Comparison of ENCODE assay signal across 1 cellular context in the genomic region with DNA sequence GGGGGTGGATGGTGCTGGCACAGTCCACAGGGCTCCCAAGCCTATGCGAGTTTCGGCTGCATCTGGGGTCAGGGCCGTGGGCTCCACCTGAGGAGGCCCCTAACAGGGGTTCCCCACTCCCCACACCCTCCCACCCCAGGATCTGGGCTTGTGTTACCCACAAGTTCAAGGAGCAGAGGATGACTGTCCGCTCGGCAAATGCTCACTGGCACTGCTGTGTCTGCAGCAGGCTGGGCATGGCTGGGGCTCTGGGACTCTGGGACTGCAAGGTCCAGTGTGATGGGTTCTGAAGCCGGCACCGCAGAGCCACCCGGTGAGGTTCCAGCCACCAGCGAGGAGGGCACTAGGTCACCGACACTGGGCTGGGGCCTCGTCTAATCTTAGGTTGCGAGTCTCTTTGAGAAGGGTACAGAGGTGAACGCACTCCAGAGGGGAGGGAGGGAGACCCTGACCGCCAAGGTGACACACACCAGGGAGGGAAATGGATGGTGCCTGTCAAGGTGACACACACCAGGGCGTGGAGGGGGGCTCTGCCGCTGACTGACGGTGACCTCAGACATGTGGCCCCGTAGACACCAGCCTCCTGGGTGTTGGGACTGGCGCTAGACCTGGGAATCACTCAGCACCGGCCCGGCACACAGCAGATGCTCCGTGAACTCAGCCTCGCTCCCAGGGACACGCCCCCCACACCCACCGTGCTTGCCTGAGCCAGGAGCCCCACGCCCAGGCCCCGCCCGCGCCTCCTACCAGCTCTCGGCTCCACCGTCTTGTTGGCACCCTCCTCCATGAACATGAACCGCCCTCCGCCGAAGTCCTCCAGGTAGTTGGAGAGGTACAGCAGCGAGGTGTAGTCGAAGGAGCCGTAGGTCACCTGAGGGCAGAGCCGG.
TF ChIP-seq lines count a peak whose summit lies in the region.

No MANE protein-coding gene starts in this region.

TF ChIP-seq in GM23338, 12 proteins besides CTCF, POLR2A, EP300 and RAD21:
- TF ChIP-seq EZH2 (IDR thresholded peaks at IDR 0.05; ENCODE audit: low read depth, unreplicated experiment), result no peak
- no peak for TF ChIP-seq ZNF114 (CRISPR knock-in tag; IDR thresholded peaks at IDR 0.05)
- no peak for TF ChIP-seq POLR2AphosphoS5 (IDR thresholded peaks at IDR 0.05; ENCODE audit: low read depth)
- no peak for TF ChIP-seq NANOG (IDR thresholded peaks at IDR 0.05; ENCODE audit: borderline replicate concordance)
- no peak for TF ChIP-seq JUNB (IDR thresholded peaks at IDR 0.05; ENCODE audit: unreplicated experiment)
- no peak for TF ChIP-seq EZH2phosphoT487 (IDR thresholded peaks at IDR 0.05; ENCODE audit: unreplicated experiment)
- TF ChIP-seq, protein P1, sequence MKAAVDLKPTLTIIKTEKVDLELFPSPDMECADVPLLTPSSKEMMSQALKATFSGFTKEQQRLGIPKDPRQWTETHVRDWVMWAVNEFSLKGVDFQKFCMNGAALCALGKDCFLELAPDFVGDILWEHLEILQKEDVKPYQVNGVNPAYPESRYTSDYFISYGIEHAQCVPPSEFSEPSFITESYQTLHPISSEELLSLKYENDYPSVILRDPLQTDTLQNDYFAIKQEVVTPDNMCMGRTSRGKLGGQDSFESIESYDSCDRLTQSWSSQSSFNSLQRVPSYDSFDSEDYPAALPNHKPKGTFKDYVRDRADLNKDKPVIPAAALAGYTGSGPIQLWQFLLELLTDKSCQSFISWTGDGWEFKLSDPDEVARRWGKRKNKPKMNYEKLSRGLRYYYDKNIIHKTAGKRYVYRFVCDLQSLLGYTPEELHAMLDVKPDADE (IDR thresholded peaks at IDR 0.05), result no peak
- TF ChIP-seq ZNF331 (CRISPR knock-in tag; IDR thresholded peaks at IDR 0.05; ENCODE audit: low read depth), result no peak
- no peak for TF ChIP-seq CREB1 (CRISPR knock-in tag; IDR thresholded peaks at IDR 0.05; ENCODE audit: low read depth)
- TF ChIP-seq, protein P2, sequence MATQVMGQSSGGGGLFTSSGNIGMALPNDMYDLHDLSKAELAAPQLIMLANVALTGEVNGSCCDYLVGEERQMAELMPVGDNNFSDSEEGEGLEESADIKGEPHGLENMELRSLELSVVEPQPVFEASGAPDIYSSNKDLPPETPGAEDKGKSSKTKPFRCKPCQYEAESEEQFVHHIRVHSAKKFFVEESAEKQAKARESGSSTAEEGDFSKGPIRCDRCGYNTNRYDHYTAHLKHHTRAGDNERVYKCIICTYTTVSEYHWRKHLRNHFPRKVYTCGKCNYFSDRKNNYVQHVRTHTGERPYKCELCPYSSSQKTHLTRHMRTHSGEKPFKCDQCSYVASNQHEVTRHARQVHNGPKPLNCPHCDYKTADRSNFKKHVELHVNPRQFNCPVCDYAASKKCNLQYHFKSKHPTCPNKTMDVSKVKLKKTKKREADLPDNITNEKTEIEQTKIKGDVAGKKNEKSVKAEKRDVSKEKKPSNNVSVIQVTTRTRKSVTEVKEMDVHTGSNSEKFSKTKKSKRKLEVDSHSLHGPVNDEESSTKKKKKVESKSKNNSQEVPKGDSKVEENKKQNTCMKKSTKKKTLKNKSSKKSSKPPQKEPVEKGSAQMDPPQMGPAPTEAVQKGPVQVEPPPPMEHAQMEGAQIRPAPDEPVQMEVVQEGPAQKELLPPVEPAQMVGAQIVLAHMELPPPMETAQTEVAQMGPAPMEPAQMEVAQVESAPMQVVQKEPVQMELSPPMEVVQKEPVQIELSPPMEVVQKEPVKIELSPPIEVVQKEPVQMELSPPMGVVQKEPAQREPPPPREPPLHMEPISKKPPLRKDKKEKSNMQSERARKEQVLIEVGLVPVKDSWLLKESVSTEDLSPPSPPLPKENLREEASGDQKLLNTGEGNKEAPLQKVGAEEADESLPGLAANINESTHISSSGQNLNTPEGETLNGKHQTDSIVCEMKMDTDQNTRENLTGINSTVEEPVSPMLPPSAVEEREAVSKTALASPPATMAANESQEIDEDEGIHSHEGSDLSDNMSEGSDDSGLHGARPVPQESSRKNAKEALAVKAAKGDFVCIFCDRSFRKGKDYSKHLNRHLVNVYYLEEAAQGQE (IDR thresholded peaks at IDR 0.05; ENCODE audit: unreplicated experiment), result no peak
- TF ChIP-seq, protein P3, sequence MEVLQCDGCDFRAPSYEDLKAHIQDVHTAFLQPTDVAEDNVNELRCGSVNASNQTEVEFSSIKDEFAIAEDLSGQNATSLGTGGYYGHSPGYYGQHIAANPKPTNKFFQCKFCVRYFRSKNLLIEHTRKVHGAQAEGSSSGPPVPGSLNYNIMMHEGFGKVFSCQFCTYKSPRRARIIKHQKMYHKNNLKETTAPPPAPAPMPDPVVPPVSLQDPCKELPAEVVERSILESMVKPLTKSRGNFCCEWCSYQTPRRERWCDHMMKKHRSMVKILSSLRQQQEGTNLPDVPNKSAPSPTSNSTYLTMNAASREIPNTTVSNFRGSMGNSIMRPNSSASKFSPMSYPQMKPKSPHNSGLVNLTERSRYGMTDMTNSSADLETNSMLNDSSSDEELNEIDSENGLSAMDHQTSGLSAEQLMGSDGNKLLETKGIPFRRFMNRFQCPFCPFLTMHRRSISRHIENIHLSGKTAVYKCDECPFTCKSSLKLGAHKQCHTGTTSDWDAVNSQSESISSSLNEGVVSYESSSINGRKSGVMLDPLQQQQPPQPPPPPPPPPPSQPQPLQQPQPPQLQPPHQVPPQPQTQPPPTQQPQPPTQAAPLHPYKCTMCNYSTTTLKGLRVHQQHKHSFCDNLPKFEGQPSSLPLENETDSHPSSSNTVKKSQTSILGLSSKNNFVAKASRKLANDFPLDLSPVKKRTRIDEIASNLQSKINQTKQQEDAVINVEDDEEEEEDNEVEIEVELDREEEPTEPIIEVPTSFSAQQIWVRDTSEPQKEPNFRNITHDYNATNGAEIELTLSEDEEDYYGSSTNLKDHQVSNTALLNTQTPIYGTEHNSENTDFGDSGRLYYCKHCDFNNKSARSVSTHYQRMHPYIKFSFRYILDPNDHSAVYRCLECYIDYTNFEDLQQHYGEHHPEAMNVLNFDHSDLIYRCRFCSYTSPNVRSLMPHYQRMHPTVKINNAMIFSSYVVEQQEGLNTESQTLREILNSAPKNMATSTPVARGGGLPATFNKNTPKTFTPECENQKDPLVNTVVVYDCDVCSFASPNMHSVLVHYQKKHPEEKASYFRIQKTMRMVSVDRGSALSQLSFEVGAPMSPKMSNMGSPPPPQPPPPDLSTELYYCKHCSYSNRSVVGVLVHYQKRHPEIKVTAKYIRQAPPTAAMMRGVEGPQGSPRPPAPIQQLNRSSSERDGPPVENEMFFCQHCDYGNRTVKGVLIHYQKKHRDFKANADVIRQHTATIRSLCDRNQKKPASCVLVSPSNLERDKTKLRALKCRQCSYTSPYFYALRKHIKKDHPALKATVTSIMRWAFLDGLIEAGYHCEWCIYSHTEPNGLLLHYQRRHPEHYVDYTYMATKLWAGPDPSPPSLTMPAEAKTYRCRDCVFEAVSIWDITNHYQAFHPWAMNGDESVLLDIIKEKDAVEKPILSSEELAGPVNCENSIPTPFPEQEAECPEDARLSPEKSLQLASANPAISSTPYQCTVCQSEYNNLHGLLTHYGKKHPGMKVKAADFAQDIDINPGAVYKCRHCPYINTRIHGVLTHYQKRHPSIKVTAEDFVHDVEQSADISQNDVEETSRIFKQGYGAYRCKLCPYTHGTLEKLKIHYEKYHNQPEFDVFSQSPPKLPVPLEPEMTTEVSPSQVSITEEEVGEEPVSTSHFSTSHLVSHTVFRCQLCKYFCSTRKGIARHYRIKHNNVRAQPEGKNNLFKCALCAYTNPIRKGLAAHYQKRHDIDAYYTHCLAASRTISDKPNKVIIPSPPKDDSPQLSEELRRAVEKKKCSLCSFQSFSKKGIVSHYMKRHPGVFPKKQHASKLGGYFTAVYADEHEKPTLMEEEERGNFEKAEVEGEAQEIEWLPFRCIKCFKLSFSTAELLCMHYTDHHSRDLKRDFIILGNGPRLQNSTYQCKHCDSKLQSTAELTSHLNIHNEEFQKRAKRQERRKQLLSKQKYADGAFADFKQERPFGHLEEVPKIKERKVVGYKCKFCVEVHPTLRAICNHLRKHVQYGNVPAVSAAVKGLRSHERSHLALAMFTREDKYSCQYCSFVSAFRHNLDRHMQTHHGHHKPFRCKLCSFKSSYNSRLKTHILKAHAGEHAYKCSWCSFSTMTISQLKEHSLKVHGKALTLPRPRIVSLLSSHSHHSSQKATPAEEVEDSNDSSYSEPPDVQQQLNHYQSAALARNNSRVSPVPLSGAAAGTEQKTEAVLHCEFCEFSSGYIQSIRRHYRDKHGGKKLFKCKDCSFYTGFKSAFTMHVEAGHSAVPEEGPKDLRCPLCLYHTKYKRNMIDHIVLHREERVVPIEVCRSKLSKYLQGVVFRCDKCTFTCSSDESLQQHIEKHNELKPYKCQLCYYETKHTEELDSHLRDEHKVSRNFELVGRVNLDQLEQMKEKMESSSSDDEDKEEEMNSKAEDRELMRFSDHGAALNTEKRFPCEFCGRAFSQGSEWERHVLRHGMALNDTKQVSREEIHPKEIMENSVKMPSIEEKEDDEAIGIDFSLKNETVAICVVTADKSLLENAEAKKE (CRISPR knock-in tag; IDR thresholded peaks at IDR 0.05), result no peak
- no peak for TF ChIP-seq STAT1 (IDR thresholded peaks at IDR 0.05; ENCODE audit: unreplicated experiment)
